Comparison of ENCODE assay signal across 10 cellular contexts in the genomic region with DNA sequence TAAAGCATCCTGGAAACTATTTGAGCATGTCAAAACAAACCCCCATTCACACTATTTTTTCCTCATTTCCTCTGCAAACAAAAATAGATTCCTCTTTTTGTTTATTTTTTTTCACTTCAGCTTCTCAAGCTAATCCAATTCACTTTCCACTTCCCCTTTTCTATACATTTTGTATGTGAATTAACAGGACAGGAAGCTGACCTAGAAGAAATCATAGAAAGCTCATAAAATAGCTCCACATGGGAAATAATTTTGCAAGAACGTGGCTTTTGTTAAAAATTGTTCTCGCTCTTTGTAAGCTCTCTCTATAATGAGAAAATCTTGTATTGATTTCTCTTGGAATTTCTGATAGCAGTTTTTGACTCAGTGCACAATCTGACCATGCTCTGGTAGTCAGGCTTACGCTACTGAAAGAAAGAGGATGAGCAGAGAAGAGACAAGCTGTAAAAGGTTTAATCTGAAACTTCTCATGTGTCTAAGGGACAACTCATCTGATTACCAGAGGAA.
DNase-seq lines count a peak whose midpoint lies in the region; ATAC-seq lines count a peak whose summit lies in the region.
"Had no signal": no experiment of that assay in that cellular context is flagged by ENCODE, and none has a peak within 500 bp of the region (broad histone marks: within the 10 kb centered on the region; RNA-seq: fewer than 3 reads in every experiment).

No MANE protein-coding gene starts in this region.

- peak; percentile 3 for DNase-seq in CD1c-positive myeloid dendritic cell (ENCODE audit: extremely low spot score)
- DNase-seq in NOMO-1 treated with dmso at 0.1 percent for 144 hours (lab: John Stamatoyannopoulos, UW; ENCODE audit: unreplicated experiment) = peak; percentile 78
- no peak for DNase-seq in activated CD4-positive, alpha-beta T cell treated with anti-CD3 and anti-CD28 coated beads for 48 hours
- DNase-seq in NCI-H128 (lab: John Stamatoyannopoulos, UW; ENCODE audit: unreplicated experiment) = no peak
- no peak for DNase-seq in NCI-H1417 (lab: John Stamatoyannopoulos, UW)
- no peak for DNase-seq in activated effector memory CD4-positive, alpha-beta T cell treated with Interleukin-2 at 50 U/mL for 16 hours
- DNase-seq: activated T-cell treated with anti-CD3 and anti-CD28 coated beads for 4 hours, Right ventricle myocardium superior had no signal

- ATAC-seq in GM19452 (IDR thresholded peaks at IDR 0.05; ENCODE audit: unreplicated experiment) = peak; percentile 80
- ATAC-seq in HG03039 (IDR thresholded peaks at IDR 0.05; ENCODE audit: unreplicated experiment) = peak; percentile 63

Comparison
In these comparisons a context has a peak if more than half of its experiments do, and no peak if none do; other contexts are left out.
1. DNase-seq: peak in CD1c-positive myeloid dendritic cell (single experiment) and NOMO-1 treated with dmso at 0.1 percent for 144 hours (single experiment); none in activated CD4-positive, alpha-beta T cell treated with anti-CD3 and anti-CD28 coated beads for 48 hours (single experiment), NCI-H128 (single experiment), NCI-H1417 (0 of 3) and activated effector memory CD4-positive, alpha-beta T cell treated with Interleukin-2 at 50 U/mL for 16 hours (single experiment).